8 cellular contexts compared by ENCODE assay signal in the genomic region with DNA sequence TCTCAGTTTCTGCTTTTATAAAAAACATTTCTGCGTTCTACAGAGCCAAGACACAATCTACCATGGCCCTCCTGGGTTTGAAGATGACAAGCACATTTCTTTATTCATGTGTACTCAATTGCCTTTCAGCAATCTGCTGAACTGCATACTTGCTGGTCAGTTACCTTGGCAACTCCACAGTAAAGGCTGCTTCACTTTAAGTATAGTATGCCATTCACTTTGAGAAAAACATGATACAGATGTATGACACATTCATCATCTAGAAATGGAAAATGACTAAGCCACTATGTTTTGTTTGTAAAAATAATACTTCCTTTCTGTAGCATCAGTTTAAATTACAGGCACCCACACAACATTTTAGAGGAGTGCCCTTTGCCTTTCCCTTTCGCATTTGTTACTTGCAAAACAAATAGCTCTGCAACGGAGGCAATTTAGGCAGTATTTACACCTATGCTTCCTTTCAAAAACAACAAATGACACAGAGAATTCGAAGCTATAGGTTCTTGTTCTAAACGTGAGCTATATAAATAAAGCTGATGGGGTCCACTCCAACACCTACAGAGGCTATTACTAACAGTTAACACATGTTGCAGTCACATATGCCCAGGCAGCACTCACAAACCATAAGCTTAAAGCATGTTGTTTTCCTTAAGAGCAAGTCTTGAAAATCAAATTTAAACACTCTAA. TPM values are rescaled to one million over a fixed set of nuclear protein-coding genes. Genes with fewer than 3 reads are reported as not detected.
A peak's percentile ranks its signal among the peaks of the same experiment; 100 is the strongest.
DNase-seq lines count a peak whose midpoint lies in the region; ATAC-seq and TF ChIP-seq lines count a peak whose summit lies in the region.

No MANE protein-coding gene starts in this region.

- H3K9me3 Mint-ChIP-seq in osteocyte (ENCODE audit: unreplicated experiment): no peaks in the 10 kb centered on the region
- no peaks in the 10 kb centered on the region for H3K9me3 Mint-ChIP-seq in immature natural killer cell

- no peak overlapping the region for H3K27ac ChIP-seq in uterus

- intact Hi-C loops in uterus (cut with DNase I; ENCODE audit: low total_unique reads): no loop called here

- peak overlapping the region; percentile 91 for H3K27ac Mint-ChIP-seq in osteocyte (ENCODE audit: unreplicated experiment)
- no peak overlapping the region for H3K27ac Mint-ChIP-seq in immature natural killer cell

- H3K36me3 Mint-ChIP-seq in osteocyte (ENCODE audit: unreplicated experiment) (no peaks in the 10 kb centered on the region), immature natural killer cell (no peaks in the 10 kb centered on the region)

- H3K4me3 ChIP-seq in astrocyte of the spinal cord (ENCODE audit: low read depth, low read length) (no peak overlapping the region), uterus (no peak overlapping the region)

- H3K4me1 ChIP-seq in uterus: no peaks in the 10 kb centered on the region

- peaks cover 35% of the 10 kb centered on the region for H3K4me1 Mint-ChIP-seq in osteocyte (ENCODE audit: unreplicated experiment)
- H3K4me1 Mint-ChIP-seq in immature natural killer cell: no peaks in the 10 kb centered on the region

- TF ChIP-seq POLR2A in uterus (IDR thresholded peaks at IDR 0.05): no peak

- in situ Hi-C loops in astrocyte of the spinal cord (cut with HindIII; ENCODE audit: low sequenced_read_pairs): no loop called here

- no peaks in the 10 kb centered on the region for H3K27me3 Mint-ChIP-seq in osteocyte (ENCODE audit: unreplicated experiment)
- H3K27me3 Mint-ChIP-seq in immature natural killer cell (ENCODE audit: low read depth in 3 of 3): peaks cover under 1 to 4% (median 2%) of the 10 kb centered on the region in 3 donors

- H3K4me3 Mint-ChIP-seq in osteocyte (ENCODE audit: unreplicated experiment): no peak overlapping the region
- H3K4me3 Mint-ChIP-seq in immature natural killer cell: no peak overlapping the region

- H3K9me3 ChIP-seq in uterus: no peaks in the 10 kb centered on the region

- H3K36me3 ChIP-seq in uterus: no peaks in the 10 kb centered on the region

- TF ChIP-seq CTCF in astrocyte of the spinal cord (IDR thresholded peaks at IDR 0.05; ENCODE audit: low read depth, low read length) (no peak), osteocyte (IDR thresholded peaks at IDR 0.05) (no peak), uterus (IDR thresholded peaks at IDR 0.05) (no peak)

- peak; percentile 61 for ATAC-seq in GM18909 (IDR thresholded peaks at IDR 0.05; ENCODE audit: poor library complexity, unreplicated experiment)
- peak; percentile 52 for ATAC-seq in HG03575 (IDR thresholded peaks at IDR 0.05; ENCODE audit: extremely low read depth, insufficient number of reproducible peaks, low FRiP score, unreplicated experiment)

- H3K27me3 ChIP-seq in uterus: no peaks in the 10 kb centered on the region

- peak; percentile 89 for DNase-seq in astrocyte of the spinal cord (ENCODE audit: low read depth, low spot score)
- DNase-seq in osteocyte (ENCODE audit: extremely low spot score, unreplicated experiment): no peak
- no peak for DNase-seq in NCI-H1048 (lab: John Stamatoyannopoulos, UW)
- DNase-seq in stimulated activated CD4-positive, alpha-beta T cell treated with anti-CD3 and anti-CD28 coated beads, Interleukin-4, amount 100 ng/mL, for 24 hours: no peak
- no peak for DNase-seq in uterus
- no peak for DNase-seq in immature natural killer cell

RNA-seq across cellular contexts. Expression of a gene that starts 23.5 kb away (rescaled TPM):
- 85.6 and 96.8 TPM in 2 replicates for total RNA-seq in osteocyte
- 100 to 1,000 TPM; 118 to 790 (median 182) TPM for total RNA-seq in uterus
- 1 to 10 TPM in 2 of 3 donors, under 1 TPM in 1; 0.78 to 2.6 (median 2.0) TPM for polyA plus RNA-seq in immature natural killer cell
